In the genomic region with DNA sequence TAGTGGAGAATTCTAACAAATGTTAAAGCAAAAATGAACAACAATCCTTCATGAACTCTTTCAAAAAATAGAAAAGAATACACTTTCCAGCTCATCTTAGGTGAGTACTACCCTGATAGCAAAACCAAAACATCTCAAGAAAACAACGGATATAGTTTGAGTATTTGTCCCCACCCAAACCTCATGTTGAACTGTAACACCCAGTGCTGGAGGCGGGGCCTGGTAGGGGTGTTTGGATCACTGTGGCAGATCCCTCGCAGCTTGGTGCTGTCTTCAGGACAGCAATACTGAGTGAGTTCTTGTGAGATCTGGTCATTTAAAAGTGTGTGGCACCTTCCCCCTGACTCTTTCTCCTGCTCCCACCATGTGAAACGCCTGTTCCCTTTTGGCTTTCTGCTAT, we compare ENCODE assay signal across 16 cellular contexts.
"Had no signal": no experiment of that assay in that cellular context is flagged by ENCODE, and none has a peak within 500 bp of the region (broad histone marks: within the 10 kb centered on the region; RNA-seq: fewer than 3 reads in every experiment).

No MANE protein-coding gene starts in this region.

- H3K27me3 Mint-ChIP-seq: activated naive CD8-positive, alpha-beta T cell treated with anti-CD3 and anti-CD28 coated beads, Interleukin-2, amount 10 ng/mL, durations not matched to agents 7 days and 5 days had no signal

- DNase-seq: activated gamma-delta T cell; activated naive CD8-positive, alpha-beta T cell treated with anti-CD3 and anti-CD28 coated beads, Interleukin-2, amount 10 ng/mL, durations not matched to agents 7 days and 5 days; amygdala; colonic mucosa; gastrocnemius medialis; head of caudate nucleus; left ventricle myocardium inferior; mammary epithelial cell; midbrain; stimulated activated CD4-positive, alpha-beta T cell treated with anti-CD3 and anti-CD28 coated beads, Interleukin-2, amount 100 ng/mL, for 24 hours; stimulated activated naive CD8-positive, alpha-beta T cell treated with anti-CD3 and anti-CD28 coated beads, Interleukin-15, Interleukin-2, amounts not matched to agents 100 U/mL and 50 U/mL, for 24 hours; substantia nigra; WERI-Rb-1 had no signal

- H3K27ac Mint-ChIP-seq: activated naive CD8-positive, alpha-beta T cell treated with anti-CD3 and anti-CD28 coated beads, Interleukin-2, amount 10 ng/mL, durations not matched to agents 7 days and 5 days had no signal

- ATAC-seq: gastrocnemius medialis; stimulated activated naive CD8-positive, alpha-beta T cell treated with anti-CD3 and anti-CD28 coated beads, Interleukin-15, Interleukin-2, amounts not matched to agents 100 U/mL and 50 U/mL, for 24 hours had no signal

- H3K27me3 ChIP-seq: colonic mucosa, gastrocnemius medialis, right atrium auricular region, tibial nerve had no signal

- H3K36me3 ChIP-seq: colonic mucosa had no signal

- H3K9me3 ChIP-seq: colonic mucosa, gastrocnemius medialis, left ventricle myocardium inferior, prostate gland, right atrium auricular region, tibial nerve had no signal

- H3K9me3 Mint-ChIP-seq: activated naive CD8-positive, alpha-beta T cell treated with anti-CD3 and anti-CD28 coated beads, Interleukin-2, amount 10 ng/mL, durations not matched to agents 7 days and 5 days had no signal

- H3K4me3 Mint-ChIP-seq: activated naive CD8-positive, alpha-beta T cell treated with anti-CD3 and anti-CD28 coated beads, Interleukin-2, amount 10 ng/mL, durations not matched to agents 7 days and 5 days had no signal

- H3K4me1 ChIP-seq: colonic mucosa, gastrocnemius medialis, left ventricle myocardium inferior, prostate gland, right atrium auricular region, tibial nerve had no signal

- H3K4me3 ChIP-seq: colonic mucosa, gastrocnemius medialis, left ventricle myocardium inferior, prostate gland, right atrium auricular region, tibial nerve had no signal

- H3K27ac ChIP-seq: colonic mucosa, gastrocnemius medialis, left ventricle myocardium inferior, prostate gland, right atrium auricular region, tibial nerve, WERI-Rb-1 had no signal
